ENCODE assay signal across 1 cellular context in genomic region chr19:6412111-6412999, GRCh38.
TF ChIP-seq lines count a peak whose summit lies in the region.

No MANE protein-coding gene starts in this region.

TF ChIP-seq in WTC11, 78 proteins besides CTCF, POLR2A, EP300 and RAD21 (continued from another document and continues in another):
- TF ChIP-seq IRF1 (CRISPR knock-in tag; IDR thresholded peaks at IDR 0.05) (0 out of 2 replicates have a peak, but pooled peaks have one; percentile 7), NFE2L1 (CRISPR knock-in tag; IDR thresholded peaks at IDR 0.05) (no peak), PRDM15 (CRISPR knock-in tag; IDR thresholded peaks at IDR 0.05) (no peak), SMAD4 (CRISPR knock-in tag; IDR thresholded peaks at IDR 0.05) (no peak), FOXJ3 (CRISPR knock-in tag; IDR thresholded peaks at IDR 0.05; ENCODE audit: borderline replicate concordance) (no peak), KAT7 (CRISPR knock-in tag; IDR thresholded peaks at IDR 0.05; ENCODE audit: borderline replicate concordance) (no peak), RELA (CRISPR knock-in tag; IDR thresholded peaks at IDR 0.05; ENCODE audit: borderline replicate concordance) (no peak), TP53 (CRISPR knock-in tag; IDR thresholded peaks at IDR 0.05) (0 out of 2 replicates have a peak, but pooled peaks have one; percentile 18), SOX15 (CRISPR knock-in tag; IDR thresholded peaks at IDR 0.05) (no peak), AFF4 (CRISPR knock-in tag; IDR thresholded peaks at IDR 0.05; ENCODE audit: borderline replicate concordance) (no peak), USF1 (CRISPR knock-in tag; IDR thresholded peaks at IDR 0.05) (no peak), E2F1 (CRISPR knock-in tag; IDR thresholded peaks at IDR 0.05) (no peak), E2F5 (CRISPR knock-in tag; IDR thresholded peaks at IDR 0.05) (no peak), PRRX2 (CRISPR knock-in tag; IDR thresholded peaks at IDR 0.05) (0 out of 2 replicates have a peak, but pooled peaks have one; percentile 12), ERG (CRISPR knock-in tag; IDR thresholded peaks at IDR 0.05) (peak; percentile 86), ZSCAN18 (CRISPR knock-in tag; IDR thresholded peaks at IDR 0.05) (no peak), ZNF281 (CRISPR knock-in tag; IDR thresholded peaks at IDR 0.05) (no peak), MXD4 (CRISPR knock-in tag; IDR thresholded peaks at IDR 0.05; ENCODE audit: borderline replicate concordance) (no peak), CREB1 (CRISPR knock-in tag; IDR thresholded peaks at IDR 0.05) (0 out of 2 replicates have a peak, but pooled peaks have one; percentile 18), AR (CRISPR knock-in tag; IDR thresholded peaks at IDR 0.05) (peak; percentile 15; the same call in 1 of the 2 replicates), ZNF532 (CRISPR knock-in tag; IDR thresholded peaks at IDR 0.05; ENCODE audit: borderline replicate concordance) (no peak), E2F4 (CRISPR knock-in tag; IDR thresholded peaks at IDR 0.05; ENCODE audit: borderline replicate concordance, low read depth) (no peak)
